Comparison of ENCODE assay signal across 1 cellular context in genomic region chr11:3052109-3052479, GRCh38.
TF ChIP-seq lines count a peak whose summit lies in the region.

No MANE protein-coding gene starts in this region.

TF ChIP-seq in GM12878, 131 proteins besides CTCF, POLR2A, EP300 and RAD21 (continued from another document):
- TF ChIP-seq ZBTB11 (CRISPR knock-in tag; IDR thresholded peaks at IDR 0.05) (no peak), CHD4 (IDR thresholded peaks at IDR 0.05) (no peak), SUZ12 (IDR thresholded peaks at IDR 0.05; ENCODE audit: unreplicated experiment) (no peak), IRF4 (IDR thresholded peaks at IDR 0.05; ENCODE audit: low read depth, low read length) (no peak), CEBPZ (IDR thresholded peaks at IDR 0.05; ENCODE audit: low read depth, low read length) (no peak), BMI1 (IDR thresholded peaks at IDR 0.05; ENCODE audit: borderline replicate concordance) (no peak), HDAC6 (IDR thresholded peaks at IDR 0.05; ENCODE audit: unreplicated experiment) (no peak), E2F8 (IDR thresholded peaks at IDR 0.05; ENCODE audit: low read depth, partially characterized antibody) (no peak), IRF5 (IDR thresholded peaks at IDR 0.05; ENCODE audit: borderline replicate concordance) (no peak), MYB (IDR thresholded peaks at IDR 0.05; ENCODE audit: borderline replicate concordance, low read depth, low read length) (no peak), RFX5 (IDR thresholded peaks at IDR 0.05; ENCODE audit: low read depth, low read length) (no peak), TCF7 (IDR thresholded peaks at IDR 0.05; ENCODE audit: borderline replicate concordance) (no peak), ZNF687 (IDR thresholded peaks at IDR 0.05) (0 out of 2 replicates have a peak, but pooled peaks have one; percentile 2), ELK1 (IDR thresholded peaks at IDR 0.05; ENCODE audit: low read depth, low read length) (no peak), ZNF592 (IDR thresholded peaks at IDR 0.05) (no peak), SUPT20H (IDR thresholded peaks at IDR 0.05; ENCODE audit: borderline replicate concordance, control insufficient read depth, low read depth, low read length) (no peak), CBFB (IDR thresholded peaks at IDR 0.05; ENCODE audit: low read depth) (no peak), CUX1 (IDR thresholded peaks at IDR 0.05; ENCODE audit: insufficient replicate concordance, low read depth, low read length) (peak; percentile 10), IKZF1 (conservative IDR thresholded peaks at IDR 0.05) (peak; percentile 22; the same call in 1 of the 2 replicates), ZSCAN29 (IDR thresholded peaks at IDR 0.05) (no peak), SMC3 (IDR thresholded peaks at IDR 0.05; ENCODE audit: borderline replicate concordance, low read length) (no peak), CEBPB (IDR thresholded peaks at IDR 0.05; ENCODE audit: borderline replicate concordance in 1 of 2, low read depth in 2 of 2, low read length in 2 of 2) (no peak), NR2C1 (IDR thresholded peaks at IDR 0.05) (no peak)
